10 cellular contexts compared by ENCODE assay signal in genomic region chr6:69868252-69868804, GRCh38. TPM values are rescaled to one million over a fixed set of nuclear protein-coding genes. Genes with fewer than 3 reads are reported as not detected.
DNase-seq lines count a peak whose midpoint lies in the region; ATAC-seq and TF ChIP-seq lines count a peak whose summit lies in the region.
"Had no signal": no experiment of that assay in that cellular context is flagged by ENCODE, and none has a peak within 500 bp of the region (broad histone marks: within the 10 kb centered on the region; RNA-seq: fewer than 3 reads in every experiment).

No MANE protein-coding gene starts in this region.

- 90 to 100% (median 91%) methylated on average over 1 of the region's 1 CpG for WGBS in adrenal gland, 4 donors

- no peaks in the 10 kb centered on the region for H3K9me3 Mint-ChIP-seq in CD8-positive, alpha-beta T cell
- no peaks in the 10 kb centered on the region for H3K9me3 Mint-ChIP-seq in activated CD8-positive, alpha-beta T cell treated with anti-CD3 and anti-CD28 coated beads for 36 hours
- H3K9me3 Mint-ChIP-seq in mesothelial cell of epicardium = no peaks in the 10 kb centered on the region

- H3K27me3 Mint-ChIP-seq in CD8-positive, alpha-beta T cell (ENCODE audit: low read depth) = peaks cover 26% of the 10 kb centered on the region
- peaks cover 24% of the 10 kb centered on the region for H3K27me3 Mint-ChIP-seq in activated CD8-positive, alpha-beta T cell treated with anti-CD3 and anti-CD28 coated beads for 36 hours
- peaks cover 45% of the 10 kb centered on the region for H3K27me3 Mint-ChIP-seq in mesothelial cell of epicardium (ENCODE audit: low read depth)

- TF ChIP-seq POLR2A in adrenal gland (IDR thresholded peaks at IDR 0.05) = no peak

- no peak for DNase-seq in CD8-positive, alpha-beta T cell
- no peak for DNase-seq in activated CD8-positive, alpha-beta T cell treated with anti-CD3 and anti-CD28 coated beads for 36 hours
- DNase-seq in mesothelial cell of epicardium (ENCODE audit: low spot score in 2 of 2, unreplicated experiment in 2 of 2) (no peak), adrenal gland (no peak), NCI-H526 (lab: John Stamatoyannopoulos, UW) (no peak), Right ventricle myocardium superior (no peak)
- DNase-seq: activated CD4-positive, alpha-beta T cell treated with anti-CD3 and anti-CD28 coated beads for 1 hour had no signal

- no peak overlapping the region for H3K27ac Mint-ChIP-seq in CD8-positive, alpha-beta T cell
- no peak overlapping the region for H3K27ac Mint-ChIP-seq in activated CD8-positive, alpha-beta T cell treated with anti-CD3 and anti-CD28 coated beads for 36 hours
- H3K27ac Mint-ChIP-seq in mesothelial cell of epicardium = no peak overlapping the region

- H3K4me1 ChIP-seq in CD8-positive, alpha-beta T cell (ENCODE audit: insufficient read depth, low read length) = peaks cover 8% of the 10 kb centered on the region
- H3K4me1 ChIP-seq in adrenal gland (replicated peaks in 1 of 2) = peaks cover 0 to 10% of the 10 kb centered on the region in 2 donors

- no peaks in the 10 kb centered on the region for H3K36me3 Mint-ChIP-seq in CD8-positive, alpha-beta T cell
- H3K36me3 Mint-ChIP-seq in activated CD8-positive, alpha-beta T cell treated with anti-CD3 and anti-CD28 coated beads for 36 hours (ENCODE audit: low read depth) = no peaks in the 10 kb centered on the region
- no peaks in the 10 kb centered on the region for H3K36me3 Mint-ChIP-seq in mesothelial cell of epicardium

- H3K27ac ChIP-seq in CD8-positive, alpha-beta T cell (ENCODE audit: low read depth, low read length) = no peak overlapping the region
- no peak overlapping the region for H3K27ac ChIP-seq in adrenal gland
- H3K27ac ChIP-seq: ascending aorta had no signal

- no peak for TF ChIP-seq CTCF in CD8-positive, alpha-beta T cell (IDR thresholded peaks at IDR 0.05)
- TF ChIP-seq CTCF in GM12874 (IDR thresholded peaks at IDR 0.05; ENCODE audit: insufficient read depth, low read depth, low read length) (0 out of 2 replicates have a peak, but pooled peaks have one; percentile 3), mesothelial cell of epicardium (IDR thresholded peaks at IDR 0.05; ENCODE audit: unreplicated experiment) (no peak), adrenal gland (IDR thresholded peaks at IDR 0.05) (no peak)
- TF ChIP-seq CTCF in activated CD8-positive, alpha-beta T cell treated with anti-CD3 and anti-CD28 coated beads for 36 hours (IDR thresholded peaks at IDR 0.05) = no peak

- H3K36me3 ChIP-seq in CD8-positive, alpha-beta T cell (ENCODE audit: insufficient read depth, low read length) = no peaks in the 10 kb centered on the region
- H3K36me3 ChIP-seq in adrenal gland (replicated peaks in 1 of 2) = no peaks in the 10 kb centered on the region
- H3K36me3 ChIP-seq: ascending aorta had no signal

- H3K27me3 ChIP-seq in CD8-positive, alpha-beta T cell (ENCODE audit: insufficient read depth, low read length) = no peaks in the 10 kb centered on the region
- H3K27me3 ChIP-seq in adrenal gland = no peaks in the 10 kb centered on the region
- H3K27me3 ChIP-seq: ascending aorta had no signal

- H3K9me3 ChIP-seq in CD8-positive, alpha-beta T cell (ENCODE audit: low read length) = no peaks in the 10 kb centered on the region
- no peaks in the 10 kb centered on the region for H3K9me3 ChIP-seq in adrenal gland (replicated peaks in 1 of 3)
- H3K9me3 ChIP-seq: ascending aorta had no signal

- no peak overlapping the region for H3K4me3 ChIP-seq in CD8-positive, alpha-beta T cell (ENCODE audit: low read depth, low read length)
- no peak overlapping the region for H3K4me3 ChIP-seq in adrenal gland

- H3K4me3 Mint-ChIP-seq in CD8-positive, alpha-beta T cell = peak overlapping the region; percentile 81
- peak overlapping the region; percentile 74 for H3K4me3 Mint-ChIP-seq in activated CD8-positive, alpha-beta T cell treated with anti-CD3 and anti-CD28 coated beads for 36 hours
- H3K4me3 Mint-ChIP-seq in mesothelial cell of epicardium = peak overlapping the region; percentile 71

- POLR2A ChIA-PET in CD8-positive, alpha-beta T cell (lab: Charles Lee) = no interaction called here
- POLR2A ChIA-PET in activated CD8-positive, alpha-beta T cell treated with anti-CD3 and anti-CD28 coated beads for 36 hours (lab: Charles Lee) = no interaction called here

- ATAC-seq in CD8-positive, alpha-beta T cell = no peak
- ATAC-seq in activated CD8-positive, alpha-beta T cell treated with anti-CD3 and anti-CD28 coated beads for 36 hours = no peak
- ATAC-seq in HG03025 (IDR thresholded peaks at IDR 0.05; ENCODE audit: low FRiP score, unreplicated experiment) (no peak), Right ventricle myocardium superior (ENCODE audit: poor library complexity) (no peak)

- CTCF ChIA-PET in CD8-positive, alpha-beta T cell (lab: Charles Lee) = interaction anchor here (1.2 to 3.1 kb wide), 4 partner anchors 34 to 71 kb away, joined by 5 to 10 read pairs (median 6); no protein-coding TSS in a partner anchor
- CTCF ChIA-PET in activated CD8-positive, alpha-beta T cell treated with anti-CD3 and anti-CD28 coated beads for 36 hours (lab: Charles Lee) = interaction anchor here (0.7 to 1.7 kb wide), 2 partner anchors 9 to 10 kb away, joined by 3 to 7 read pairs; no protein-coding TSS in a partner anchor

- intact Hi-C loops in CD8-positive, alpha-beta T cell (cut with DNase I, micrococcal nuclease) = loop anchor here in 1 of 2 experiments (5.0 kb wide), 2 partner anchors 66 to 136 kb away; no protein-coding TSS in a partner anchor
- intact Hi-C loops in activated CD8-positive, alpha-beta T cell treated with anti-CD3 and anti-CD28 coated beads for 36 hours (cut with micrococcal nuclease) = no loop called here
- intact Hi-C loops in adrenal gland (cut with DNase I) = no loop called here
- intact Hi-C loops in Right ventricle myocardium superior (cut with DNase I) = no loop called here

- peaks cover 18% of the 10 kb centered on the region for H3K4me1 Mint-ChIP-seq in CD8-positive, alpha-beta T cell (ENCODE audit: low read depth)
- H3K4me1 Mint-ChIP-seq in activated CD8-positive, alpha-beta T cell treated with anti-CD3 and anti-CD28 coated beads for 36 hours (ENCODE audit: low read depth) = peaks cover 17% of the 10 kb centered on the region
- peaks cover 14% of the 10 kb centered on the region for H3K4me1 Mint-ChIP-seq in mesothelial cell of epicardium

RNA-seq across cellular contexts. Expression of gene COL19A1, which starts 2.0 kb away (rescaled TPM):
- under 1 TPM; 0.16 to 0.33 TPM for total RNA-seq in CD8-positive, alpha-beta T cell
- under 1 TPM in 1 of 2 experiments, not detected in 1; 0.14 TPM for total RNA-seq in activated CD8-positive, alpha-beta T cell treated with anti-CD3 and anti-CD28 coated beads for 36 hours
- 0.18 to 0.43 TPM (median 0.25 TPM) in 3 replicates for total RNA-seq in mesothelial cell of epicardium
- under 1 TPM in 3 of 8 donors, not detected in 5; under 0.01 to 0.11 (median 0.07) TPM for total RNA-seq in adrenal gland
- under 1 TPM; 0.03 to 0.32 (median 0.16) TPM for polyA plus RNA-seq in adrenal gland
- 2.0 TPM for total RNA-seq in Right ventricle myocardium superior
- total RNA-seq: ascending aorta had no signal
